Comparison of ENCODE assay signal across 1 cellular context in genomic region chr5:132820162-132820754, GRCh38.
TF ChIP-seq lines count a peak whose summit lies in the region.

No MANE protein-coding gene starts in this region.

TF ChIP-seq in HEK293, 187 proteins besides CTCF, POLR2A, EP300 and RAD21 (continued from another document):
- TF ChIP-seq, protein P1, sequence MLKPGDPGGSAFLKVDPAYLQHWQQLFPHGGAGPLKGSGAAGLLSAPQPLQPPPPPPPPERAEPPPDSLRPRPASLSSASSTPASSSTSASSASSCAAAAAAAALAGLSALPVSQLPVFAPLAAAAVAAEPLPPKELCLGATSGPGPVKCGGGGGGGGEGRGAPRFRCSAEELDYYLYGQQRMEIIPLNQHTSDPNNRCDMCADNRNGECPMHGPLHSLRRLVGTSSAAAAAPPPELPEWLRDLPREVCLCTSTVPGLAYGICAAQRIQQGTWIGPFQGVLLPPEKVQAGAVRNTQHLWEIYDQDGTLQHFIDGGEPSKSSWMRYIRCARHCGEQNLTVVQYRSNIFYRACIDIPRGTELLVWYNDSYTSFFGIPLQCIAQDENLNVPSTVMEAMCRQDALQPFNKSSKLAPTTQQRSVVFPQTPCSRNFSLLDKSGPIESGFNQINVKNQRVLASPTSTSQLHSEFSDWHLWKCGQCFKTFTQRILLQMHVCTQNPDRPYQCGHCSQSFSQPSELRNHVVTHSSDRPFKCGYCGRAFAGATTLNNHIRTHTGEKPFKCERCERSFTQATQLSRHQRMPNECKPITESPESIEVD (tag by site-specific recombination; IDR thresholded peaks at IDR 0.05), result no peak
- TF ChIP-seq ZNF621 (tag by site-specific recombination; IDR thresholded peaks at IDR 0.05), result no peak
- no peak for TF ChIP-seq ZNF768 (tag by site-specific recombination; IDR thresholded peaks at IDR 0.05)
- no peak for TF ChIP-seq ZBTB8A (tag by site-specific recombination; IDR thresholded peaks at IDR 0.05)
